ENCODE assay signal across 1 cellular context in the genomic region with DNA sequence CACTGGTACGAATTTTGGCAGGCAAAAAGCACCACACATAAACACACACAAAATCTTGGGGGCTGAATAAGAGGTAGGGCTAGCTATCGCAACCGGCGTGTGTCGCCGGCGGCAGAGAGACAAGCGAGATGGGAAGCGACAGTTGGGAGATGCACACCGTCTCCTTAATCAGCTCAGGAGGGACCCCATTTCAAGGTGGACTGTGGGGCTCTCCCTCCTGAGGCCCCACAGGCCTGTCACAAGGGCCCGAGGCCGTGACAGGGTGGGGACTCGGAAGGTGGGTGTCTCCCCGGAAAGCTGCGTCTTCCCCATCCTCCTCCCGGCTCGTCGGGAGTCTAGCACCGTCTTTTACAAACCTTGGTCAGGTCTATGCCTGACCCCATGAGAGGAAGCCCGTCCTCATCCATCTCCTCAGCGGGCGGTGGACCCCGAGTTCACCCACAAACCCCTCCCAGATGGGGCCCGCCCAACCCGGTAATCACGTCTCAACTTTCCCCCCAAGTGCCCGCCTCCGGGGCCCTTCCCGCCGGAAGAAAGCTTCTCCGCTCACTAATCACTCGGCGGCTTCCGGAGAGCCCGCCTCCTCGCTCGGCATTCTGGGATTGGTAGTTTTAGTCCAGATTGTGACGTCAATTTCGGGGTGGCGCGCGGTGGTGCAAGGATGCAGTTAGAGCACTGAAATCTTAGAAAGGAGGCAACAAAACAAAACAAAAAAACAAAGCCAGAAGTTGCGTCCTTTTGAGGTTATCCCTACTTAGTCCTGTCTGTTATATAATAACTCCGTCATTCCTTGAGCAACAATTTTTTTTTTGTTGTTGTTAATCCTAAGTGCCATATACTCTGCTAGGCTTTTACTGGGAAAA.
A peak's percentile ranks its signal among the peaks of the same experiment; 100 is the strongest.
TF ChIP-seq lines count a peak whose summit lies in the region.

TSS of gene WASHC3 (minus strand) at position 436 of the 863 bp plus-strand sequence. CDS start at position 407, 29 bp downstream.

TF ChIP-seq in H1, 55 proteins besides CTCF, POLR2A, EP300 and RAD21:
- TF ChIP-seq SIRT6 (IDR thresholded peaks at IDR 0.05; ENCODE audit: low read length) (no peak), SUZ12 (IDR thresholded peaks at IDR 0.05; ENCODE audit: low read length) (no peak), SIN3A (conservative IDR thresholded peaks at IDR 0.05 in 1 of 2, IDR thresholded peaks at IDR 0.05 in 1 of 2; ENCODE audit: low read depth in 1 of 2, low read length in 2 of 2) (0 out of 4 replicates have a peak, but pooled peaks of 1 of the 2 experiments have one; percentile 46), KDM4A (IDR thresholded peaks at IDR 0.05; ENCODE audit: low read depth, low read length, severe bottlenecking) (peak; percentile 78), TBP (IDR thresholded peaks at IDR 0.05; ENCODE audit: low read depth, low read length) (peak; percentile 18; the same call in 1 of the 2 replicates), CBX8 (IDR thresholded peaks at IDR 0.05; ENCODE audit: borderline replicate concordance, low read depth, low read length) (no peak), TAF1 (IDR thresholded peaks at IDR 0.05; ENCODE audit: low read depth, low read length) (peak; percentile 65), USF2 (IDR thresholded peaks at IDR 0.05; ENCODE audit: low read length) (no peak), SAP30 (IDR thresholded peaks at IDR 0.05; ENCODE audit: insufficient read depth, insufficient replicate concordance, low read length) (peak; percentile 46), NRF1 (IDR thresholded peaks at IDR 0.05; ENCODE audit: low read depth, low read length) (no peak), BACH1 (IDR thresholded peaks at IDR 0.05; ENCODE audit: low read length) (no peak), SP2 (IDR thresholded peaks at IDR 0.05; ENCODE audit: low read length) (no peak), ATF2 (IDR thresholded peaks at IDR 0.05; ENCODE audit: low read length) (no peak), CHD1 (IDR thresholded peaks at IDR 0.05; ENCODE audit: low read depth, low read length) (no peak), BRCA1 (IDR thresholded peaks at IDR 0.05; ENCODE audit: low read depth, low read length) (no peak), HDAC6 (IDR thresholded peaks at IDR 0.05; ENCODE audit: low read depth, low read length) (no peak), TEAD4 (IDR thresholded peaks at IDR 0.05; ENCODE audit: low read depth, low read length) (no peak), GTF2F1 (IDR thresholded peaks at IDR 0.05; ENCODE audit: borderline replicate concordance, low read depth, low read length) (no peak), JUN (IDR thresholded peaks at IDR 0.05; ENCODE audit: low read depth, low read length) (no peak), JUND (IDR thresholded peaks at IDR 0.05; ENCODE audit: low read length) (peak; percentile 28; the same call in 1 of the 2 replicates), RBBP5 (IDR thresholded peaks at IDR 0.05; ENCODE audit: borderline replicate concordance, low read depth, low read length) (no peak), POU5F1 (IDR thresholded peaks at IDR 0.05; ENCODE audit: low read depth, low read length) (no peak), YY1 (IDR thresholded peaks at IDR 0.05; ENCODE audit: low read depth, low read length) (no peak), CTBP2 (IDR thresholded peaks at IDR 0.05; ENCODE audit: borderline replicate concordance, insufficient read depth, insufficient read length, low read length) (no peak), SP1 (IDR thresholded peaks at IDR 0.05; ENCODE audit: low read depth, low read length) (peak; percentile 45; the same call in 1 of the 2 replicates), CEBPB (IDR thresholded peaks at IDR 0.05; ENCODE audit: low read depth, low read length) (peak; percentile 34; the same call in 1 of the 2 replicates), GABPA (IDR thresholded peaks at IDR 0.05; ENCODE audit: borderline replicate concordance, insufficient read depth, low read length) (peak; percentile 80; the same call in 1 of the 2 replicates), SIX5 (IDR thresholded peaks at IDR 0.05; ENCODE audit: low read depth, low read length) (peak; percentile 74), ASH2L (IDR thresholded peaks at IDR 0.05; ENCODE audit: low read length) (peak; percentile 37), TCF12 (IDR thresholded peaks at IDR 0.05; ENCODE audit: low read depth, low read length) (no peak), MAFK (IDR thresholded peaks at IDR 0.05; ENCODE audit: low read depth, low read length) (no peak), CHD7 (IDR thresholded peaks at IDR 0.05; ENCODE audit: insufficient replicate concordance, low read length) (no peak), PHF8 (conservative IDR thresholded peaks at IDR 0.05; ENCODE audit: low read depth, low read length) (peak; percentile 71), NANOG (IDR thresholded peaks at IDR 0.05; ENCODE audit: insufficient read depth, low read depth, low read length, poor library complexity, severe bottlenecking) (peak; percentile 8), HDAC2 (IDR thresholded peaks at IDR 0.05; ENCODE audit: borderline replicate concordance in 1 of 2, low read depth in 2 of 2, low read length in 2 of 2) (no peak), BCL11A (IDR thresholded peaks at IDR 0.05; ENCODE audit: low read depth in 2 of 2, low read length in 2 of 2) (no peak), MAX (IDR thresholded peaks at IDR 0.05) (no peak), CBX5 (IDR thresholded peaks at IDR 0.05; ENCODE audit: low read depth, low read length) (no peak), FOSL1 (IDR thresholded peaks at IDR 0.05; ENCODE audit: insufficient read depth, low read depth, low read length) (no peak), SP4 (IDR thresholded peaks at IDR 0.05; ENCODE audit: low read length) (no peak), CREB1 (IDR thresholded peaks at IDR 0.05) (peak; percentile 91)
- TF ChIP-seq, protein P1, sequence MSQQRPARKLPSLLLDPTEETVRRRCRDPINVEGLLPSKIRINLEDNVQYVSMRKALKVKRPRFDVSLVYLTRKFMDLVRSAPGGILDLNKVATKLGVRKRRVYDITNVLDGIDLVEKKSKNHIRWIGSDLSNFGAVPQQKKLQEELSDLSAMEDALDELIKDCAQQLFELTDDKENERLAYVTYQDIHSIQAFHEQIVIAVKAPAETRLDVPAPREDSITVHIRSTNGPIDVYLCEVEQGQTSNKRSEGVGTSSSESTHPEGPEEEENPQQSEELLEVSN (IDR thresholded peaks at IDR 0.05) = no peak
TF ChIP-seq in H1: peak in this region for 14.
